Comparison of ENCODE assay signal across 10 cellular contexts in genomic region chr5:172322028-172322965, GRCh38.
DNase-seq lines count a peak whose midpoint lies in the region; ATAC-seq and TF ChIP-seq lines count a peak whose summit lies in the region.
"Had no signal": no experiment of that assay in that cellular context is flagged by ENCODE, and none has a peak within 500 bp of the region (broad histone marks: within the 10 kb centered on the region; RNA-seq: fewer than 3 reads in every experiment).

No MANE protein-coding gene starts in this region.

- DNase-seq in GM06990 (ENCODE audit: extremely low read depth, insufficient read length) (peak; percentile 76), NCI-H2029 treated with DMSO at 0.1 percent for 48 hours (lab: John Stamatoyannopoulos, UW) (peak; percentile 30), left kidney (ENCODE audit: low read depth, low spot score) (peak; percentile 63), MM.1S (no peak), Ammon's horn (ENCODE audit: low spot score) (no peak), D341Med (ENCODE audit: low spot score) (no peak), iPS-NIHi11 (ENCODE audit: low spot score) (no peak)
- DNase-seq: DMS79 treated with DMSO at 0.1 percent for 48 hours, left ventricle myocardium superior had no signal

- H3K79me2 ChIP-seq in MM.1S (ENCODE audit: low read length): no peaks in the 10 kb centered on the region

- H3K4me3 ChIP-seq in GM06990 (replicated peaks; ENCODE audit: low read depth, low read length): no peak overlapping the region
- no peak overlapping the region for H3K4me3 ChIP-seq in MM.1S (ENCODE audit: low read length)

- TF ChIP-seq CTCF in GM06990 (IDR thresholded peaks at IDR 0.05; ENCODE audit: insufficient read depth, low read length, poor library complexity, severe bottlenecking) (no peak), MM.1S (IDR thresholded peaks at IDR 0.05; ENCODE audit: low read length) (no peak)

- ATAC-seq in GM21526 (IDR thresholded peaks at IDR 0.05; ENCODE audit: low FRiP score, unreplicated experiment): peak; percentile 54
- ATAC-seq: left ventricle myocardium superior had no signal

- no peak overlapping the region for H3K27ac ChIP-seq in MM.1S (ENCODE audit: low read length)

- H3K4me2 ChIP-seq in MM.1S (ENCODE audit: low read depth, low read length): no peak overlapping the region

- no peak overlapping the region for H2AFZ ChIP-seq in MM.1S (ENCODE audit: low read length)

- H3K9ac ChIP-seq in MM.1S (ENCODE audit: low read length): no peak overlapping the region

- H3K9me3 ChIP-seq in MM.1S (replicated peaks; ENCODE audit: insufficient read depth, low read length): no peaks in the 10 kb centered on the region

- H3K36me3 ChIP-seq in GM06990 (ENCODE audit: control insufficient read depth, insufficient read depth, low read length) (no peaks in the 10 kb centered on the region), MM.1S (replicated peaks; ENCODE audit: insufficient read depth, low read length) (no peaks in the 10 kb centered on the region)

- no peaks in the 10 kb centered on the region for H3K9me2 ChIP-seq in MM.1S (replicated peaks; ENCODE audit: insufficient read depth, low read length)

- no peaks in the 10 kb centered on the region for H3F3A ChIP-seq in MM.1S (ENCODE audit: insufficient read depth, low read length)

- no peaks in the 10 kb centered on the region for H4K20me1 ChIP-seq in MM.1S (ENCODE audit: insufficient read depth, low read length)

- 0 out of 2 replicates have a peak, but pooled peaks cover 4% of the 10 kb centered on the region for H3K4me1 ChIP-seq in MM.1S (ENCODE audit: low read length)

- H3K27me3 ChIP-seq in GM06990 (replicated peaks; ENCODE audit: control insufficient read depth, insufficient read depth, low read length) (no peaks in the 10 kb centered on the region), MM.1S (replicated peaks; ENCODE audit: insufficient read depth, low read length) (no peaks in the 10 kb centered on the region)

Comparison
In these comparisons a context has a peak if more than half of its experiments do, and no peak if none do; other contexts are left out.
1. DNase-seq: peak in GM06990 (single experiment), NCI-H2029 treated with DMSO at 0.1 percent for 48 hours (single experiment) and left kidney (single experiment); none in MM.1S (single experiment), Ammon's horn (single experiment), D341Med (single experiment) and iPS-NIHi11 (single experiment).